In the genomic region with DNA sequence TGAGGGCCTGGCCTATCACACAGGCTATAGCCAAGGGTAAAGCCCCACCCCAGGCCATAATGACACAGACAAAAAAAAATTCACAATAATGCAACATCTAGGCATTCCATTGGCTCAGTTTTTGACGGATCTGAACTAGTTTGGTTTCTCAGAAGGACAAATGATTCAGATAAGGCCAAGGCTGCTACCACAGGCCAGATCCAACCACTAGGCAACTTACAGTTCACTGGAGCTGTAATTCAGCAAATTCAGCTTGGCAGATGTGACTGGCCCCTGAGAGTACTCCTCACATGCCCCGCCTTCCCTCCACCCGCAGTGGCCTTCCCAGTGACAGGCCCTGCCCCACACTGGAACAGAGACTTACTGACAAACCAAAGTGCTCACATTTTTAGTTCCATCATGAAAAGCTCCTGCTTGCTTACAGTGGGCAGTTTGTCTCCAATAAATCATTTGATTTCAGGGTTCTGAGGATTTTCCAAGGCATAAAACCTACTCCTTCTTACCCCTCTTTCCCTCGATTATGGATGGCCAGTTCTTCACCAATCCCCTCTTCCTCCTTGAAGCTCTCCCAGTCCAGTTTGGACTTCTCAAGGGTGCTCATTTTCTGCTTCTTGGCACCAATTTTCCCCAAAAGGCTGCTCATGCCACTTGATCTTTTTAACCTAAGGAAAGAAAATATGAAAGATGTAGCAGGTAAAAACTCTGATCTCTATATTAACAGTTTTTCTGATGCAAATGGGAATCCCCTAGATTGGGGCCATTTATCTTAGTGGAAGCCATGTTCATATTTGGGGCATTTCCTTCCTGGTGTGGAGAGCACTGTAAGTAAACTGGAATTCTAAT, we compare ENCODE assay signal across 8 cellular contexts. TPM values are rescaled to one million over a fixed set of nuclear protein-coding genes. Genes with fewer than 3 reads are reported as not detected.
DNase-seq lines count a peak whose midpoint lies in the region; ATAC-seq and TF ChIP-seq lines count a peak whose summit lies in the region.

No MANE protein-coding gene starts in this region.

- H3K4me1 Mint-ChIP-seq in activated naive CD4-positive, alpha-beta T cell treated with anti-CD3 and anti-CD28 coated beads, Interleukin-2, amount 10 ng/mL, durations not matched to agents 7 days and 5 days, result peaks cover 18% of the 10 kb centered on the region
- peaks cover 48% of the 10 kb centered on the region for H3K4me1 Mint-ChIP-seq in MCF 10A (ENCODE audit: insufficient read depth, unreplicated experiment)

- 26 to 29% methylated on average over 4 of the region's 4 CpGs for WGBS in lower leg skin, 2 donors
- 96% methylated on average over 4 of the region's 4 CpGs for WGBS in thymus

- peak overlapping the region; percentile 64 for H3K27ac Mint-ChIP-seq in activated naive CD4-positive, alpha-beta T cell treated with anti-CD3 and anti-CD28 coated beads, Interleukin-2, amount 10 ng/mL, durations not matched to agents 7 days and 5 days
- H3K27ac Mint-ChIP-seq in MCF 10A (ENCODE audit: low read depth, unreplicated experiment), result peak overlapping the region; percentile 99

- H3K4me3 Mint-ChIP-seq in activated naive CD4-positive, alpha-beta T cell treated with anti-CD3 and anti-CD28 coated beads, Interleukin-2, amount 10 ng/mL, durations not matched to agents 7 days and 5 days, result no peak overlapping the region
- peak overlapping the region; percentile 65 for H3K4me3 Mint-ChIP-seq in MCF 10A (ENCODE audit: unreplicated experiment)

- H3K27me3 ChIP-seq in thymus (ENCODE audit: control insufficient read depth, insufficient read depth), result no peaks in the 10 kb centered on the region

- TF ChIP-seq CTCF in MCF 10A (IDR thresholded peaks at IDR 0.05; ENCODE audit: unreplicated experiment) (no peak), lower leg skin (IDR thresholded peaks at IDR 0.05) (no peak)

- peaks cover 34% of the 10 kb centered on the region for H3K36me3 ChIP-seq in thymus (ENCODE audit: control insufficient read depth, insufficient read depth)

- no peaks in the 10 kb centered on the region for H3K9me3 Mint-ChIP-seq in activated naive CD4-positive, alpha-beta T cell treated with anti-CD3 and anti-CD28 coated beads, Interleukin-2, amount 10 ng/mL, durations not matched to agents 7 days and 5 days
- no peaks in the 10 kb centered on the region for H3K9me3 Mint-ChIP-seq in MCF 10A (ENCODE audit: unreplicated experiment)

- POLR2A ChIA-PET in MCF 10A (lab: Yijun Ruan, JAX), result interaction anchor here (0.6 to 5.3 kb wide), 46 partner anchors 9 to 299 kb away, joined by 3 to 106 read pairs (median 6); a partner anchor contains a TSS

- DNase-seq in activated naive CD4-positive, alpha-beta T cell treated with anti-CD3 and anti-CD28 coated beads, Interleukin-2, amount 10 ng/mL, durations not matched to agents 7 days and 5 days, result no peak
- DNase-seq in activated naive CD4-positive, alpha-beta T cell (lab: John Stamatoyannopoulos, UW), result no peak
- DNase-seq in MCF 10A (ENCODE audit: unreplicated experiment) (peak; percentile 80), lower leg skin (ENCODE audit: low spot score in 2 of 2) (peak; percentile 62 to 89), NCI-H1930 (lab: John Stamatoyannopoulos, UW) (no peak), OCI-M2 (lab: John Stamatoyannopoulos, UW; ENCODE audit: unreplicated experiment) (no peak)

- no peak for ATAC-seq in GM21529 (IDR thresholded peaks at IDR 0.05; ENCODE audit: unreplicated experiment)

- H3K9me3 ChIP-seq in thymus (ENCODE audit: control insufficient read depth), result no peaks in the 10 kb centered on the region

- H3K27ac ChIP-seq in thymus (ENCODE audit: low read depth), result peak overlapping the region; percentile 83

- H3K36me3 Mint-ChIP-seq in activated naive CD4-positive, alpha-beta T cell treated with anti-CD3 and anti-CD28 coated beads, Interleukin-2, amount 10 ng/mL, durations not matched to agents 7 days and 5 days, result peaks cover 24% of the 10 kb centered on the region
- peaks cover 33% of the 10 kb centered on the region for H3K36me3 Mint-ChIP-seq in MCF 10A (ENCODE audit: insufficient read depth, unreplicated experiment)

- H3K4me1 ChIP-seq in thymus (ENCODE audit: control insufficient read depth, insufficient read depth, low read length), result no peaks in the 10 kb centered on the region

- H3K27me3 Mint-ChIP-seq in activated naive CD4-positive, alpha-beta T cell treated with anti-CD3 and anti-CD28 coated beads, Interleukin-2, amount 10 ng/mL, durations not matched to agents 7 days and 5 days, result peaks cover 7% of the 10 kb centered on the region
- H3K27me3 Mint-ChIP-seq in MCF 10A (ENCODE audit: insufficient read depth, unreplicated experiment), result no peaks in the 10 kb centered on the region

- CTCF ChIA-PET in activated naive CD4-positive, alpha-beta T cell treated with anti-CD3 and anti-CD28 coated beads, Interleukin-2, amount 10 ng/mL, durations not matched to agents 7 days and 5 days (lab: Charles Lee), result no interaction called here
- CTCF ChIA-PET in MCF 10A (lab: Yijun Ruan, JAX), result interaction anchor here (0.7 to 6.6 kb wide), 22 partner anchors 9 to 212 kb away, joined by 3 to 46 read pairs (median 4); a partner anchor contains a TSS

- TF ChIP-seq POLR2A in lower leg skin (IDR thresholded peaks at IDR 0.05), result no peak

- H3K4me3 ChIP-seq in lower leg skin (ENCODE audit: low read depth, poor library complexity, severe bottlenecking) (no peak overlapping the region), thymus (ENCODE audit: low read length) (no peak overlapping the region)

- TSS peak; percentile 81 for BruUV-seq in MCF 10A (replicated peaks; lab: Mats Ljungman, UMichigan)

- intact Hi-C loops in MCF 10A (cut with micrococcal nuclease), result loop anchor here (1.0 kb wide), 6 partner anchors 38 to 81 kb away; no protein-coding TSS in a partner anchor
- intact Hi-C loops in lower leg skin (cut with DNase I; ENCODE audit: low total_unique reads), result no loop called here

RNA-seq across cellular contexts. Expression of a gene that starts 53.3 kb away (rescaled TPM):
- total RNA-seq in MCF 10A (2022) (58.6 and 68.1 TPM in 2 replicates), lower leg skin (10 to 100 TPM; 16.4 to 38.1 (median 28.8) TPM)
- polyA plus RNA-seq in thymus, result 14.5 TPM

Comparison
In these comparisons a context has a peak if more than half of its experiments do, and no peak if none do; other contexts are left out.
1. DNase-seq: peak in MCF 10A (single experiment) and lower leg skin (2 of 2); none in activated naive CD4-positive, alpha-beta T cell treated with anti-CD3 and anti-CD28 coated beads, Interleukin-2, amount 10 ng/mL, durations not matched to agents 7 days and 5 days (single experiment), activated naive CD4-positive, alpha-beta T cell (0 of 4), NCI-H1930 (0 of 2) and OCI-M2 (single experiment).